ENCODE assay signal across 20 cellular contexts in the genomic region with DNA sequence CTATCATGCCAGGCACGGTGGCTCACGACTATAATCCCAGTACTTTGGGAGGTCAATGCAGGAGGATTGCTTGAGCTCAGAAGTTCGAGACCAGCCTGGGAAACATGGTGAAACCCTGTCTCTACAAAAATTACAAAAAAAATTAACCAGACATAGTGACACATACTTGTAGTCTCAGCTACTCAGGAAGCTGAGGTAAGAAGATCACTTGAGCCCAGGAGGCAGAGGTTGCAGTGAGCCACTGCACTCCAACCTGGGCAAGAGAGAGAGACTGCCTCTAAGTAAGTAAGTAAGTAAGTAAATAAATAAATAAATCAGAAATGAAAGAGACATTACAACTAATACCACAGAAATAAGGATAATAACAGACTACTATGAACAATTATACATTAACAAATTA. TPM values are rescaled to one million over a fixed set of nuclear protein-coding genes. Genes with fewer than 3 reads are reported as not detected.
A peak's percentile ranks its signal among the peaks of the same experiment; 100 is the strongest.
DNase-seq lines count a peak whose midpoint lies in the region; ATAC-seq, FAIRE-seq and TF ChIP-seq lines count a peak whose summit lies in the region.
"Had no signal": no experiment of that assay in that cellular context is flagged by ENCODE, and none has a peak within 500 bp of the region (broad histone marks: within the 10 kb centered on the region; RNA-seq: fewer than 3 reads in every experiment).

No MANE protein-coding gene starts in this region.

- no peak overlapping the region for H3K27ac Mint-ChIP-seq in MCF 10A (ENCODE audit: low read depth, unreplicated experiment)
- H3K27ac Mint-ChIP-seq in stimulated activated memory B cell treated with anti-CD40 and anti-IgM and Interleukin-4, amounts not matched to agents 10 μg/mL and 1 μg/mL and 100 μg/mL, for 72 hours: peak overlapping the region; percentile 19
- H3K27ac Mint-ChIP-seq: natural killer cell had no signal

- peaks cover 49% of the 10 kb centered on the region for H3K36me3 Mint-ChIP-seq in MCF 10A (ENCODE audit: insufficient read depth, unreplicated experiment)
- peaks cover 71% of the 10 kb centered on the region for H3K36me3 Mint-ChIP-seq in stimulated activated memory B cell treated with anti-CD40 and anti-IgM and Interleukin-4, amounts not matched to agents 10 μg/mL and 1 μg/mL and 100 μg/mL, for 72 hours
- H3K36me3 Mint-ChIP-seq: CD8-positive, alpha-beta memory T cell; natural killer cell had no signal

- H3K9me3 ChIP-seq in mammary epithelial cell (replicated peaks; ENCODE audit: insufficient read depth, low read length): peaks cover 4% of the 10 kb centered on the region
- H3K9me3 ChIP-seq in GM12878 (replicated peaks; ENCODE audit: control insufficient read depth, insufficient read depth, low read length): no peaks in the 10 kb centered on the region; the same call in 1 of the 3 replicates
- H3K9me3 ChIP-seq: upper lobe of left lung had no signal

- no peak for TF ChIP-seq RAD21 in GM12878 (IDR thresholded peaks at IDR 0.05; ENCODE audit: insufficient read depth, low read depth, low read length)

- DNase-seq in mammary epithelial cell (peak; percentile 46), MCF 10A (ENCODE audit: unreplicated experiment) (no peak), GM12878 (ENCODE audit: low read depth, low spot score) (no peak), GM19240 (ENCODE audit: insufficient read length, low spot score) (no peak), foreskin fibroblast (no peak)
- DNase-seq: 8988T; activated CD4-positive, alpha-beta T cell treated with anti-CD3 and anti-CD28 coated beads, Interleukin-2, amount 50 U/mL, for 48 hours; activated effector memory CD4-positive, alpha-beta T cell treated with Interleukin-2 at 50 U/mL for 16 hours; AML-193; CD8-positive, alpha-beta memory T cell; effector memory CD4-positive, alpha-beta T cell; glutamatergic neuron; GM23248; natural killer cell; NCI-H187; upper lobe of left lung had no signal

- H3K4me3 Mint-ChIP-seq in MCF 10A (ENCODE audit: unreplicated experiment): no peak overlapping the region
- H3K4me3 Mint-ChIP-seq in stimulated activated memory B cell treated with anti-CD40 and anti-IgM and Interleukin-4, amounts not matched to agents 10 μg/mL and 1 μg/mL and 100 μg/mL, for 72 hours: no peak overlapping the region
- H3K4me3 Mint-ChIP-seq: CD8-positive, alpha-beta memory T cell; natural killer cell had no signal

- H3K79me2 ChIP-seq in mammary epithelial cell (ENCODE audit: insufficient read depth, low read length) (peaks cover 91% of the 10 kb centered on the region), GM12878 (ENCODE audit: control insufficient read depth, insufficient read depth, low read length) (peaks cover 65% of the 10 kb centered on the region)

- H4K20me1 ChIP-seq in mammary epithelial cell (ENCODE audit: insufficient read depth, low read length): no peaks in the 10 kb centered on the region
- 0 out of 2 replicates have a peak, but pooled peaks cover 5% of the 10 kb centered on the region for H4K20me1 ChIP-seq in GM12878 (ENCODE audit: control insufficient read depth, insufficient read depth)

- H3K27me3 Mint-ChIP-seq in MCF 10A (ENCODE audit: insufficient read depth, unreplicated experiment): no peaks in the 10 kb centered on the region
- no peaks in the 10 kb centered on the region for H3K27me3 Mint-ChIP-seq in stimulated activated memory B cell treated with anti-CD40 and anti-IgM and Interleukin-4, amounts not matched to agents 10 μg/mL and 1 μg/mL and 100 μg/mL, for 72 hours

- H3K9ac ChIP-seq in mammary epithelial cell (ENCODE audit: insufficient read depth, low read length): no peak overlapping the region
- H3K9ac ChIP-seq in GM12878 (ENCODE audit: control insufficient read depth, insufficient read depth, low read length): no peak overlapping the region
- H3K9ac ChIP-seq: GM23248 had no signal

- TF ChIP-seq EP300 in GM12878 (IDR thresholded peaks at IDR 0.05; ENCODE audit: borderline replicate concordance in 1 of 2, control insufficient read depth in 1 of 2, low read depth in 2 of 2, low read length in 2 of 2): no peak

- H3K27ac ChIP-seq in mammary epithelial cell (ENCODE audit: insufficient read depth, low read depth, low read length) (no peak overlapping the region), GM12878 (ENCODE audit: control insufficient read depth, insufficient read depth) (no peak overlapping the region)
- H3K27ac ChIP-seq: GM23248 had no signal

- peaks cover 23% of the 10 kb centered on the region for H3K36me3 ChIP-seq in mammary epithelial cell (ENCODE audit: insufficient read depth, low read length)
- peaks cover 18 to 42% of the 10 kb centered on the region in 2 experiments for H3K36me3 ChIP-seq in GM12878 (ENCODE audit: control insufficient read depth in 2 of 2, insufficient read depth in 2 of 2, low read length in 1 of 2)

- dilution Hi-C loops in mammary epithelial cell (cut with HindIII; ENCODE audit: low sequenced_read_pairs): no loop called here

- no peaks in the 10 kb centered on the region for H3K9me3 Mint-ChIP-seq in MCF 10A (ENCODE audit: unreplicated experiment)
- peaks cover 2% of the 10 kb centered on the region for H3K9me3 Mint-ChIP-seq in stimulated activated memory B cell treated with anti-CD40 and anti-IgM and Interleukin-4, amounts not matched to agents 10 μg/mL and 1 μg/mL and 100 μg/mL, for 72 hours
- H3K9me3 Mint-ChIP-seq: CD8-positive, alpha-beta memory T cell; natural killer cell had no signal

- H3K4me2 ChIP-seq in mammary epithelial cell (ENCODE audit: insufficient read depth, low read depth, low read length) (no peak overlapping the region), GM12878 (ENCODE audit: control insufficient read depth, insufficient read depth) (no peak overlapping the region)

- RAD21 ChIA-PET in GM12878 (lab: Charles Lee; ENCODE audit: unreplicated experiment): interaction anchor here (1.0 to 2.2 kb wide), 3 partner anchors 9 to 109 kb away, joined by 3 to 6 read pairs (median 3); no protein-coding TSS in a partner anchor

- CTCF ChIA-PET in mammary epithelial cell (lab: Charles Lee; ENCODE audit: low non-redundant PET) (no interaction called here), MCF 10A (lab: Yijun Ruan, JAX) (interaction anchor here (1.0 kb wide), 1 partner anchor 107 kb away, joined by 5 read pairs; no protein-coding TSS in a partner anchor), GM12878 (lab: Yijun Ruan, JAX) (interaction anchor here (0.6 to 2.4 kb wide), 7 partner anchors 8 to 1552 kb away, joined by 3 to 11 read pairs (median 5); no protein-coding TSS in a partner anchor)

- H3K4me1 ChIP-seq in mammary epithelial cell (ENCODE audit: insufficient read depth, low read length) (peaks cover under 1% of the 10 kb centered on the region), GM12878 (ENCODE audit: control insufficient read depth, insufficient read depth, low read length) (no peaks in the 10 kb centered on the region; the same call in 1 of the 2 replicates)

- 76% methylated on average over 3 of the region's 3 CpGs for WGBS in mammary epithelial cell (ENCODE audit: low coverage, missing lambda C conversion rate)
- 36% methylated on average over 3 of the region's 3 CpGs for whole genome bisulfite sequencing in GM12878 (ENCODE audit: insufficient coverage, insufficient replicate concordance, low lambda C conversion rate, missing lambda C conversion rate)

- BruUV-seq in mammary epithelial cell (replicated peaks; lab: Mats Ljungman, UMichigan): TSS peak; percentile 65
- BruUV-seq in MCF 10A (replicated peaks; lab: Mats Ljungman, UMichigan): no TSS peak
- BruUV-seq in GM12878 (replicated peaks; lab: Mats Ljungman, UMichigan): no TSS peak

- no peak for FAIRE-seq in GM12878 (lab: Jason Lieb, UNC)

- ATAC-seq in HG02610 (IDR thresholded peaks at IDR 0.05; ENCODE audit: unreplicated experiment): peak; percentile 82
- ATAC-seq in GM12878: peak; percentile 57
- no peak for ATAC-seq in stimulated activated memory B cell treated with anti-CD40 and anti-IgM and Interleukin-4, amounts not matched to agents 10 μg/mL and 1 μg/mL and 100 μg/mL, for 72 hours
- no peak for ATAC-seq in HG02970 (IDR thresholded peaks at IDR 0.05; ENCODE audit: low FRiP score, unreplicated experiment)
- ATAC-seq: natural killer cell, Right ventricle myocardium inferior had no signal

- H3K27me3 ChIP-seq in mammary epithelial cell (ENCODE audit: insufficient read depth, low read length): no peaks in the 10 kb centered on the region
- H3K27me3 ChIP-seq in GM12878 (replicated peaks in 1 of 2; ENCODE audit: control insufficient read depth in 2 of 2, insufficient read depth in 2 of 2, low read length in 1 of 2): no peaks in the 10 kb centered on the region
- H3K27me3 ChIP-seq: upper lobe of left lung had no signal

- H3K4me3 ChIP-seq in mammary epithelial cell (replicated peaks in 1 of 3; ENCODE audit: insufficient read depth in 1 of 3, low read depth in 2 of 3, low read length in 3 of 3) (no peak overlapping the region), GM12878 (no peak overlapping the region), foreskin fibroblast (ENCODE audit: low read depth in 1 of 2, low read length in 2 of 2) (no peak overlapping the region)
- H3K4me3 ChIP-seq: GM23248, upper lobe of left lung had no signal

- POLR2A ChIA-PET in MCF 10A (lab: Yijun Ruan, JAX): interaction anchor here (0.7 to 1.2 kb wide), 2 partner anchors 12 to 624 kb away, joined by 3 to 5 read pairs; no protein-coding TSS in a partner anchor
- POLR2A ChIA-PET in GM12878 (lab: Charles Lee): interaction anchor here (0.5 to 0.6 kb wide), 2 partner anchors 17 to 25 kb away, joined by 3 to 4 read pairs; no protein-coding TSS in a partner anchor

- SMC1A ChIA-PET in GM12878 (lab: Charles Lee; ENCODE audit: uncharacterized antibody, unreplicated experiment): interaction anchor here (0.7 to 4.7 kb wide), 9 partner anchors 8 to 121 kb away, joined by 3 to 19 read pairs (median 5); no protein-coding TSS in a partner anchor

- H2AFZ ChIP-seq in mammary epithelial cell (ENCODE audit: low read depth, low read length): no peak overlapping the region
- H2AFZ ChIP-seq in GM12878 (ENCODE audit: control insufficient read depth, low read depth, low read length): no peak overlapping the region
- H2AFZ ChIP-seq: GM23248 had no signal

- no peak for TF ChIP-seq CTCF in mammary epithelial cell (conservative IDR thresholded peaks at IDR 0.05 in 1 of 2, IDR thresholded peaks at IDR 0.05 in 1 of 2; ENCODE audit: extremely low read depth in 1 of 2, insufficient read depth in 1 of 2, low read depth in 1 of 2, low read length in 2 of 2)
- no peak for TF ChIP-seq CTCF in MCF 10A (IDR thresholded peaks at IDR 0.05; ENCODE audit: unreplicated experiment)
- TF ChIP-seq CTCF in GM12878 (IDR thresholded peaks at IDR 0.05 in 2 of 3, conservative IDR thresholded peaks at IDR 0.05 in 1 of 3; ENCODE audit: control insufficient read depth in 2 of 3, extremely low read depth in 1 of 3, insufficient read depth in 1 of 3, low read depth in 3 of 3, low read length in 3 of 3): no peak
- no peak for TF ChIP-seq CTCF in foreskin fibroblast (IDR thresholded peaks at IDR 0.05; ENCODE audit: low read depth, low read length)

- H3K4me1 Mint-ChIP-seq in MCF 10A (ENCODE audit: insufficient read depth, unreplicated experiment): peaks cover 2% of the 10 kb centered on the region
- H3K4me1 Mint-ChIP-seq in stimulated activated memory B cell treated with anti-CD40 and anti-IgM and Interleukin-4, amounts not matched to agents 10 μg/mL and 1 μg/mL and 100 μg/mL, for 72 hours: peaks cover 39% of the 10 kb centered on the region
- H3K4me1 Mint-ChIP-seq: CD8-positive, alpha-beta memory T cell; natural killer cell had no signal

- TF ChIP-seq POLR2A in GM12878 (IDR thresholded peaks at IDR 0.05; ENCODE audit: low read depth, low read length): no peak

- intact Hi-C loops in mammary epithelial cell (cut with micrococcal nuclease): no loop called here
- intact Hi-C loops in MCF 10A (cut with micrococcal nuclease): no loop called here
- intact Hi-C loops in GM12878 (cut with micrococcal nuclease; ENCODE audit: unreplicated experiment): no loop called here

- in situ Hi-C loops in mammary epithelial cell (cut with MboI; ENCODE audit: low sequenced_read_pairs in 2 of 2): no loop called here
- in situ Hi-C loops in GM12878 (cut with MboI): no loop called here

RNA-seq across cellular contexts. Expression of gene PDLIM1, which starts 36.2 kb away (rescaled TPM):
- total RNA-seq in mammary epithelial cell (100 to 1,000 TPM; 105 to 364 TPM), MCF 10A (2022) (74.6 and 98.1 TPM in 2 replicates), GM12878 (2014; rRNA removed) (86.5 and 95.7 TPM in 2 replicates), GM12878 (2014; rRNA removed; fragmentation: Illumina TruSeq; extraction: Trizol) (204 and 212 TPM in 2 replicates), GM12878 (2021) (527 and 530 TPM in 2 replicates)
- polyA plus RNA-seq in mammary epithelial cell (290 TPM), GM12878 (2011; rRNA removed) (133 and 220 TPM in 2 replicates), GM12878 (2014; fragmentation: Illumina TruSeq; extraction: Trizol) (688 and 698 TPM in 2 replicates), GM12878 (2014; fragmentation: Nextera tagmentation; extraction: Ambion mirVana) (100 to 1,000 TPM; 133 to 338 TPM), GM12878 (2014; rRNA removed) (280 and 305 TPM in 2 replicates), GM12878 (2016; fragmentation: Nextera tagmentation; extraction: Ambion mirVana) (100 to 1,000 TPM; 689 to 714 TPM)
- polyA minus RNA-seq in mammary epithelial cell: 643 TPM
- 93.6 and 94.6 TPM in 2 replicates for total RNA-seq in GM12878 (2013; cell fraction: nucleolus; rRNA removed)
- polyA plus RNA-seq in GM12878 (2011; ENCODE audit: low read depth): 553 TPM
- polyA plus RNA-seq in GM12878 (2011; cell fraction: cytosol; rRNA removed): 344 and 508 TPM in 2 replicates
- 200 and 240 TPM in 2 replicates for polyA plus RNA-seq in GM12878 (2011; cell fraction: nucleus; rRNA removed)
- 602 and 737 TPM in 2 replicates for polyA plus RNA-seq in GM12878 (2012)
- 275 and 304 TPM in 2 replicates for polyA minus RNA-seq in GM12878 (2011; rRNA and poly(A)+ RNA removed)
- polyA minus RNA-seq in GM12878 (2011; cell fraction: cytosol; rRNA and poly(A)+ RNA removed): 146 and 173 TPM in 2 replicates
- 58.8 and 86.6 TPM in 2 replicates for polyA minus RNA-seq in GM12878 (2011; cell fraction: nucleus; rRNA and poly(A)+ RNA removed)

Comparison
In these comparisons a context has a peak if more than half of its experiments do, and no peak if none do; other contexts are left out.
1. ATAC-seq: peak in HG02610 (single experiment) and GM12878 (single experiment); none in stimulated activated memory B cell treated with anti-CD40 and anti-IgM and Interleukin-4, amounts not matched to agents 10 μg/mL and 1 μg/mL and 100 μg/mL, for 72 hours (single experiment) and HG02970 (single experiment).